14 cellular contexts compared by ENCODE assay signal in genomic region chr1:177817969-177818872, GRCh38.
DNase-seq lines count a peak whose midpoint lies in the region; ATAC-seq, FAIRE-seq and TF ChIP-seq lines count a peak whose summit lies in the region.
"Had no signal": no experiment of that assay in that cellular context is flagged by ENCODE, and none has a peak within 500 bp of the region (broad histone marks: within the 10 kb centered on the region; RNA-seq: fewer than 3 reads in every experiment).

No MANE protein-coding gene starts in this region.

- no peak overlapping the region for H3K9ac ChIP-seq in kidney (ENCODE audit: low read length in 2 of 2)

- no peak overlapping the region for H3K4me3 Mint-ChIP-seq in HFFc6
- H3K4me3 Mint-ChIP-seq: naive B cell had no signal

- H3K27me3 Mint-ChIP-seq in HFFc6 (ENCODE audit: insufficient read depth), result peaks cover 9% of the 10 kb centered on the region

- peaks cover 4 to 11% of the 10 kb centered on the region in 2 donors for H3K4me1 ChIP-seq in kidney (ENCODE audit: control insufficient read depth in 1 of 2, insufficient read depth in 1 of 2, low read depth in 1 of 2, low read length in 2 of 2)
- H3K4me1 ChIP-seq: tibial artery had no signal

- no peak overlapping the region for H3K27ac Mint-ChIP-seq in HFFc6
- H3K27ac Mint-ChIP-seq: naive B cell had no signal

- no peaks in the 10 kb centered on the region for H3K4me1 Mint-ChIP-seq in HFFc6 (ENCODE audit: low read depth)
- H3K4me1 Mint-ChIP-seq: naive B cell had no signal

- H3K27me3 ChIP-seq in brain microvascular endothelial cell (replicated peaks), result no peaks in the 10 kb centered on the region

- H3K27ac ChIP-seq in kidney (ENCODE audit: low read depth in 2 of 2, low read length in 2 of 2) (peak overlapping the region; percentile 13 to 32), brain microvascular endothelial cell (no peak overlapping the region)
- H3K27ac ChIP-seq: tibial artery had no signal

- H3K9me3 ChIP-seq in kidney (ENCODE audit: control insufficient read depth in 1 of 2, low read length in 2 of 2), result no peaks in the 10 kb centered on the region
- H3K9me3 ChIP-seq: tibial artery had no signal

- DNase-seq in kidney (no peak), brain microvascular endothelial cell (no peak), NCI-H446 treated with DMSO at 0.1 percent for 48 hours (lab: John Stamatoyannopoulos, UW) (no peak), HFFc6 (no peak), LoVo (ENCODE audit: low spot score) (no peak)
- DNase-seq: activated CD4-positive, CD25-positive, alpha-beta regulatory T cell; activated naive CD4-positive, alpha-beta T cell treated with anti-CD3 and anti-CD28 coated beads, Interleukin-2, amount 50 U/mL, for 16 hours; naive B cell; stimulated activated CD4-positive, alpha-beta T cell treated with anti-CD3 and anti-CD28 coated beads, Interleukin-4, amount 100 ng/mL, for 4 hours; tibial artery had no signal

- FAIRE-seq in kidney (lab: Jason Lieb, UNC), result no peak

- H3K9me3 Mint-ChIP-seq in HFFc6, result no peaks in the 10 kb centered on the region

- H3K36me3 ChIP-seq in kidney (ENCODE audit: control insufficient read depth in 1 of 2, insufficient read depth in 2 of 2, low read length in 2 of 2) (no peaks in the 10 kb centered on the region), brain microvascular endothelial cell (replicated peaks) (no peaks in the 10 kb centered on the region)
- H3K36me3 ChIP-seq: tibial artery had no signal

- in situ Hi-C loops in brain microvascular endothelial cell (cut with HindIII; ENCODE audit: low pct_ligation_motif_present, low sequenced_read_pairs), result no loop called here

- intact Hi-C loops in kidney (cut with DNase I), result no loop called here

- TF ChIP-seq CTCF in kidney (IDR thresholded peaks at IDR 0.05; ENCODE audit: borderline replicate concordance, extremely low read depth, insufficient read depth) (no peak), brain microvascular endothelial cell (IDR thresholded peaks at IDR 0.05; ENCODE audit: low read depth, low read length, missing control alignments) (no peak), HFFc6 (IDR thresholded peaks at IDR 0.05) (no peak)

- no peak overlapping the region for H3K4me3 ChIP-seq in kidney (ENCODE audit: low read length in 2 of 2)
- H3K4me3 ChIP-seq in brain microvascular endothelial cell (ENCODE audit: low read depth, low read length), result no peak overlapping the region
- H3K4me3 ChIP-seq: tibial artery had no signal

- ATAC-seq in GM18520 (IDR thresholded peaks at IDR 0.05; ENCODE audit: unreplicated experiment) (peak; percentile 96), GM21526 (IDR thresholded peaks at IDR 0.05; ENCODE audit: low FRiP score, unreplicated experiment) (peak; percentile 96), HG03135 (IDR thresholded peaks at IDR 0.05; ENCODE audit: unreplicated experiment) (peak; percentile 97)
- ATAC-seq: Panc1 had no signal

- H3K36me3 Mint-ChIP-seq in HFFc6 (ENCODE audit: low read depth), result no peaks in the 10 kb centered on the region
